Comparison of ENCODE assay signal across 2 cellular contexts in genomic region chr15:38036790-38037338, GRCh38.
TF ChIP-seq lines count a peak whose summit lies in the region.

No MANE protein-coding gene starts in this region.

TF ChIP-seq in GM23338, 12 proteins besides CTCF, POLR2A, EP300 and RAD21:
- TF ChIP-seq EZH2phosphoT487 (IDR thresholded peaks at IDR 0.05; ENCODE audit: unreplicated experiment) (no peak), ZNF331 (CRISPR knock-in tag; IDR thresholded peaks at IDR 0.05; ENCODE audit: low read depth) (no peak), NANOG (IDR thresholded peaks at IDR 0.05; ENCODE audit: borderline replicate concordance) (no peak), POLR2AphosphoS5 (IDR thresholded peaks at IDR 0.05; ENCODE audit: low read depth) (no peak), STAT1 (IDR thresholded peaks at IDR 0.05; ENCODE audit: unreplicated experiment) (no peak), JUNB (IDR thresholded peaks at IDR 0.05; ENCODE audit: unreplicated experiment) (no peak), REST (IDR thresholded peaks at IDR 0.05; ENCODE audit: unreplicated experiment) (no peak), CREB1 (CRISPR knock-in tag; IDR thresholded peaks at IDR 0.05; ENCODE audit: low read depth) (no peak), EZH2 (IDR thresholded peaks at IDR 0.05; ENCODE audit: low read depth, unreplicated experiment) (no peak), ZNF114 (CRISPR knock-in tag; IDR thresholded peaks at IDR 0.05) (no peak), ETS1 (IDR thresholded peaks at IDR 0.05) (no peak)
- TF ChIP-seq, protein P1, sequence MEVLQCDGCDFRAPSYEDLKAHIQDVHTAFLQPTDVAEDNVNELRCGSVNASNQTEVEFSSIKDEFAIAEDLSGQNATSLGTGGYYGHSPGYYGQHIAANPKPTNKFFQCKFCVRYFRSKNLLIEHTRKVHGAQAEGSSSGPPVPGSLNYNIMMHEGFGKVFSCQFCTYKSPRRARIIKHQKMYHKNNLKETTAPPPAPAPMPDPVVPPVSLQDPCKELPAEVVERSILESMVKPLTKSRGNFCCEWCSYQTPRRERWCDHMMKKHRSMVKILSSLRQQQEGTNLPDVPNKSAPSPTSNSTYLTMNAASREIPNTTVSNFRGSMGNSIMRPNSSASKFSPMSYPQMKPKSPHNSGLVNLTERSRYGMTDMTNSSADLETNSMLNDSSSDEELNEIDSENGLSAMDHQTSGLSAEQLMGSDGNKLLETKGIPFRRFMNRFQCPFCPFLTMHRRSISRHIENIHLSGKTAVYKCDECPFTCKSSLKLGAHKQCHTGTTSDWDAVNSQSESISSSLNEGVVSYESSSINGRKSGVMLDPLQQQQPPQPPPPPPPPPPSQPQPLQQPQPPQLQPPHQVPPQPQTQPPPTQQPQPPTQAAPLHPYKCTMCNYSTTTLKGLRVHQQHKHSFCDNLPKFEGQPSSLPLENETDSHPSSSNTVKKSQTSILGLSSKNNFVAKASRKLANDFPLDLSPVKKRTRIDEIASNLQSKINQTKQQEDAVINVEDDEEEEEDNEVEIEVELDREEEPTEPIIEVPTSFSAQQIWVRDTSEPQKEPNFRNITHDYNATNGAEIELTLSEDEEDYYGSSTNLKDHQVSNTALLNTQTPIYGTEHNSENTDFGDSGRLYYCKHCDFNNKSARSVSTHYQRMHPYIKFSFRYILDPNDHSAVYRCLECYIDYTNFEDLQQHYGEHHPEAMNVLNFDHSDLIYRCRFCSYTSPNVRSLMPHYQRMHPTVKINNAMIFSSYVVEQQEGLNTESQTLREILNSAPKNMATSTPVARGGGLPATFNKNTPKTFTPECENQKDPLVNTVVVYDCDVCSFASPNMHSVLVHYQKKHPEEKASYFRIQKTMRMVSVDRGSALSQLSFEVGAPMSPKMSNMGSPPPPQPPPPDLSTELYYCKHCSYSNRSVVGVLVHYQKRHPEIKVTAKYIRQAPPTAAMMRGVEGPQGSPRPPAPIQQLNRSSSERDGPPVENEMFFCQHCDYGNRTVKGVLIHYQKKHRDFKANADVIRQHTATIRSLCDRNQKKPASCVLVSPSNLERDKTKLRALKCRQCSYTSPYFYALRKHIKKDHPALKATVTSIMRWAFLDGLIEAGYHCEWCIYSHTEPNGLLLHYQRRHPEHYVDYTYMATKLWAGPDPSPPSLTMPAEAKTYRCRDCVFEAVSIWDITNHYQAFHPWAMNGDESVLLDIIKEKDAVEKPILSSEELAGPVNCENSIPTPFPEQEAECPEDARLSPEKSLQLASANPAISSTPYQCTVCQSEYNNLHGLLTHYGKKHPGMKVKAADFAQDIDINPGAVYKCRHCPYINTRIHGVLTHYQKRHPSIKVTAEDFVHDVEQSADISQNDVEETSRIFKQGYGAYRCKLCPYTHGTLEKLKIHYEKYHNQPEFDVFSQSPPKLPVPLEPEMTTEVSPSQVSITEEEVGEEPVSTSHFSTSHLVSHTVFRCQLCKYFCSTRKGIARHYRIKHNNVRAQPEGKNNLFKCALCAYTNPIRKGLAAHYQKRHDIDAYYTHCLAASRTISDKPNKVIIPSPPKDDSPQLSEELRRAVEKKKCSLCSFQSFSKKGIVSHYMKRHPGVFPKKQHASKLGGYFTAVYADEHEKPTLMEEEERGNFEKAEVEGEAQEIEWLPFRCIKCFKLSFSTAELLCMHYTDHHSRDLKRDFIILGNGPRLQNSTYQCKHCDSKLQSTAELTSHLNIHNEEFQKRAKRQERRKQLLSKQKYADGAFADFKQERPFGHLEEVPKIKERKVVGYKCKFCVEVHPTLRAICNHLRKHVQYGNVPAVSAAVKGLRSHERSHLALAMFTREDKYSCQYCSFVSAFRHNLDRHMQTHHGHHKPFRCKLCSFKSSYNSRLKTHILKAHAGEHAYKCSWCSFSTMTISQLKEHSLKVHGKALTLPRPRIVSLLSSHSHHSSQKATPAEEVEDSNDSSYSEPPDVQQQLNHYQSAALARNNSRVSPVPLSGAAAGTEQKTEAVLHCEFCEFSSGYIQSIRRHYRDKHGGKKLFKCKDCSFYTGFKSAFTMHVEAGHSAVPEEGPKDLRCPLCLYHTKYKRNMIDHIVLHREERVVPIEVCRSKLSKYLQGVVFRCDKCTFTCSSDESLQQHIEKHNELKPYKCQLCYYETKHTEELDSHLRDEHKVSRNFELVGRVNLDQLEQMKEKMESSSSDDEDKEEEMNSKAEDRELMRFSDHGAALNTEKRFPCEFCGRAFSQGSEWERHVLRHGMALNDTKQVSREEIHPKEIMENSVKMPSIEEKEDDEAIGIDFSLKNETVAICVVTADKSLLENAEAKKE (CRISPR knock-in tag; IDR thresholded peaks at IDR 0.05), result no peak

TF ChIP-seq in IMR-90, 13 proteins besides CTCF, POLR2A, EP300 and RAD21:
- no peak for TF ChIP-seq RCOR1 (IDR thresholded peaks at IDR 0.05; ENCODE audit: insufficient replicate concordance, low read length)
- TF ChIP-seq RFX5 (IDR thresholded peaks at IDR 0.05; ENCODE audit: low read depth, low read length), result no peak
- no peak for TF ChIP-seq CHD1 (IDR thresholded peaks at IDR 0.05; ENCODE audit: low read depth, low read length)
- TF ChIP-seq, protein P2, sequence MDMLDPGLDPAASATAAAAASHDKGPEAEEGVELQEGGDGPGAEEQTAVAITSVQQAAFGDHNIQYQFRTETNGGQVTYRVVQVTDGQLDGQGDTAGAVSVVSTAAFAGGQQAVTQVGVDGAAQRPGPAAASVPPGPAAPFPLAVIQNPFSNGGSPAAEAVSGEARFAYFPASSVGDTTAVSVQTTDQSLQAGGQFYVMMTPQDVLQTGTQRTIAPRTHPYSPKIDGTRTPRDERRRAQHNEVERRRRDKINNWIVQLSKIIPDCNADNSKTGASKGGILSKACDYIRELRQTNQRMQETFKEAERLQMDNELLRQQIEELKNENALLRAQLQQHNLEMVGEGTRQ (IDR thresholded peaks at IDR 0.05; ENCODE audit: low read depth, low read length), result no peak
- TF ChIP-seq CEBPB (IDR thresholded peaks at IDR 0.05; ENCODE audit: low read depth, low read length), result no peak
- no peak for TF ChIP-seq MAFK (IDR thresholded peaks at IDR 0.05; ENCODE audit: low read depth, low read length)
- TF ChIP-seq SMC3 (IDR thresholded peaks at IDR 0.05; ENCODE audit: low read depth, low read length), result no peak
- no peak for TF ChIP-seq MXI1 (IDR thresholded peaks at IDR 0.05; ENCODE audit: borderline replicate concordance, low read depth, low read length)
- no peak for TF ChIP-seq FOS (IDR thresholded peaks at IDR 0.05; ENCODE audit: low read depth, low read length)
- TF ChIP-seq BHLHE40 (IDR thresholded peaks at IDR 0.05; ENCODE audit: low read depth, low read length), result no peak
